Comparison of ENCODE assay signal across 9 cellular contexts in the genomic region with DNA sequence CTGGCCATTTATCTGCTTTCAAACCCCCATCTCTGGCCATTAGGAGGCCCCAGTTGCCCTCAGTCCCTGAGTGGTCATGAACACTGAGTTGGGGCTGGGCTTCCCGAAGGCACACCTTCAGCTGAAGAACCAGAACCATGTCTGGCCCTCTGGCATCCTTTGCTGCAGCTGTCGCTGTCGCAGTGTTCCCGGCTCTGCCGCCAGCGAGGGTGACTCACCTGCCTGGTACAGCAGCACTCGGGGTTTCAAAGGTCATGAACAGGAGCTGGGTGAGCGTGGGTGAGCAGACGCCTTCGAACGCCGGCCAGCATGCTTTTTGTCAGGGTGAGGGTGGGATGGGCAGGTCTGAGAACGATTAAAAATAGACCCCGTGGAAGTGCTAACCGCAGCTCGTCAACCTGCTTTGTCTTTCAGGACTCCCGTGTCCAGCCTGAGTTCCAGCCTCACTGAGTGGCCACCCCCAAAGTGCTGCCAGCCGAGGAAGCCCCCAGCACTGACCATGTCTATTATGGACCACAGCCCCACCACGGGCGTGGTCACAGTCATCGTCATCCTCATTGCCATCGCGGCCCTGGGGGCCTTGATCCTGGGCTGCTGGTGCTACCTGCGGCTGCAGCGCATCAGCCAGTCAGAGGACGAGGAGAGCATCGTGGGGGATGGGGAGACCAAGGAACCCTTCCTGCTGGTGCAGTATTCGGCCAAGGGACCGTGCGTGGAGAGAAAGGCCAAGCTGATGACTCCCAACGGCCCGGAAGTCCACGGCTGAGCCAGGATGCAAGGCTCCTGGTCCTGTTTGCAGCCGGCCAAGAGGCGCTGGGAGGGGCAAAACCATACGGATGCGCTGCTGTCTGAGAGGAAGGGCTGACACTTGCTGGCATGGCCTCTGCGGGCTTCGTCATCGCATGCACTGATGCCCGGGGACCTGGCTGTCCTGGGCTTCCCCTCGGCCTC. TPM values are rescaled to one million over a fixed set of nuclear protein-coding genes. Genes with fewer than 3 reads are reported as not detected.
DNase-seq lines count a peak whose midpoint lies in the region; ATAC-seq, FAIRE-seq and TF ChIP-seq lines count a peak whose summit lies in the region.
"Had no signal": no experiment of that assay in that cellular context is flagged by ENCODE, and none has a peak within 500 bp of the region (broad histone marks: within the 10 kb centered on the region; RNA-seq: fewer than 3 reads in every experiment).

No MANE protein-coding gene starts in this region.

- no peak for TF ChIP-seq POLR2A in A549 (IDR thresholded peaks at IDR 0.05; ENCODE audit: low read length)
- TF ChIP-seq POLR2A in HepG2 (IDR thresholded peaks at IDR 0.05; ENCODE audit: insufficient read depth in 1 of 2, low read depth in 2 of 2, low read length in 2 of 2), result peak; percentile 15 to 51; a peak in 1 of 4 replicates

- no peaks in the 10 kb centered on the region for H3K27me3 Mint-ChIP-seq in activated naive CD8-positive, alpha-beta T cell treated with anti-CD3 and anti-CD28 coated beads, Interleukin-2, amount 50 U/mL, for 24 hours
- H3K27me3 Mint-ChIP-seq in activated CD8-positive, alpha-beta memory T cell treated with anti-CD3 and anti-CD28 coated beads, Interleukin-2, amount 10 ng/mL, durations not matched to agents 7 days and 5 days, result no peaks in the 10 kb centered on the region

- peak in 1 of 2 experiments; percentile 14; a peak in 1 of 5 replicates for TF ChIP-seq RAD21 in A549 (conservative IDR thresholded peaks at IDR 0.05 in 1 of 2, IDR thresholded peaks at IDR 0.05 in 1 of 2)
- peak; percentile 68; the same call in 1 of the 2 replicates for TF ChIP-seq RAD21 in HepG2 (CRISPR knock-in tag; IDR thresholded peaks at IDR 0.05)

- POLR2A ChIA-PET in A549 (lab: Yijun Ruan, JAX) (no interaction called here), HepG2 (lab: Yijun Ruan, JAX) (interaction anchor here (0.9 to 1.7 kb wide), 5 partner anchors 13 to 122 kb away, joined by 3 to 11 read pairs (median 3); partner anchors contain the start of genes TXNDC11 and ZC3H7A)

- no TSS peak for BruUV-seq in HepG2 (replicated peaks; lab: Mats Ljungman, UMichigan)

- DNase-seq in A549 (ENCODE audit: low read depth in 1 of 2, low spot score in 1 of 2) (peak; percentile 50 to 64), H7 (peak; percentile 55), HepG2 (ENCODE audit: low spot score) (peak; percentile 88), RPMI8226 (no peak), coronary artery (ENCODE audit: low spot score) (no peak)
- no peak for DNase-seq in activated naive CD8-positive, alpha-beta T cell treated with anti-CD3 and anti-CD28 coated beads, Interleukin-2, amount 50 U/mL, for 24 hours
- DNase-seq in activated CD8-positive, alpha-beta memory T cell treated with anti-CD3 and anti-CD28 coated beads, Interleukin-2, amount 10 ng/mL, durations not matched to agents 7 days and 5 days, result no peak
- DNase-seq: NCI-H446 had no signal

- TF ChIP-seq EP300 in A549 (IDR thresholded peaks at IDR 0.05), result no peak
- TF ChIP-seq EP300 in HepG2 (IDR thresholded peaks at IDR 0.05; ENCODE audit: low read depth in 2 of 2, low read length in 2 of 2), result peak in 1 of 2 experiments; percentile 15; a peak in 1 of 4 replicates
- TF ChIP-seq EP300 in HepG2 (CRISPR knock-in tag; IDR thresholded peaks at IDR 0.05; ENCODE audit: borderline replicate concordance), result 0 out of 2 replicates have a peak, but pooled peaks have one; percentile 56

- WGBS in A549 (ENCODE audit: missing lambda C conversion rate), result 59% methylated on average over 37 of the region's 42 CpGs
- 68% methylated on average over 42 of the region's 42 CpGs for WGBS in HepG2 (ENCODE audit: low lambda C conversion rate)

- H3K4me1 ChIP-seq in A549 (peaks cover 58% of the 10 kb centered on the region), HepG2 (ENCODE audit: insufficient read depth, low read length) (peaks cover 36% of the 10 kb centered on the region)

- TF ChIP-seq CTCF in A549 (IDR thresholded peaks at IDR 0.05) (no peak), HepG2 (CRISPR knock-in tag; IDR thresholded peaks at IDR 0.05) (peak; percentile 57), coronary artery (IDR thresholded peaks at IDR 0.05) (no peak)

- H2AFZ ChIP-seq in HepG2 (ENCODE audit: low read length), result no peak overlapping the region

- H3K9ac ChIP-seq in HepG2 (ENCODE audit: insufficient read depth, low read depth, low read length), result no peak overlapping the region

- H3K9me3 ChIP-seq in A549 (no peaks in the 10 kb centered on the region), HepG2 (ENCODE audit: low read length) (no peaks in the 10 kb centered on the region)

- H4K20me1 ChIP-seq in HepG2 (ENCODE audit: insufficient read depth, low read length), result peaks cover 4% of the 10 kb centered on the region; the same call in 1 of the 2 replicates

- H3K4me3 ChIP-seq in A549 (no peak overlapping the region), H7 (ENCODE audit: insufficient read depth, low read depth, low read length) (no peak overlapping the region), HepG2 (replicated peaks in 1 of 3; ENCODE audit: insufficient read depth in 1 of 3, low read depth in 2 of 3, low read length in 3 of 3) (no peak overlapping the region), coronary artery (no peak overlapping the region)

- H3K9me3 Mint-ChIP-seq in activated naive CD8-positive, alpha-beta T cell treated with anti-CD3 and anti-CD28 coated beads, Interleukin-2, amount 50 U/mL, for 24 hours, result no peaks in the 10 kb centered on the region
- no peaks in the 10 kb centered on the region for H3K9me3 Mint-ChIP-seq in activated CD8-positive, alpha-beta memory T cell treated with anti-CD3 and anti-CD28 coated beads, Interleukin-2, amount 10 ng/mL, durations not matched to agents 7 days and 5 days (ENCODE audit: low read depth)

- CTCF ChIA-PET in A549 (lab: Yijun Ruan, JAX), result interaction anchor here (0.5 to 5.2 kb wide), 7 partner anchors 11 to 705 kb away, joined by 3 to 25 read pairs (median 6); partner anchors contain the start of gene ZC3H7A
- CTCF ChIA-PET in HepG2 (lab: Yijun Ruan, JAX; ENCODE audit: low intra/inter-chr PET ratio, low total read pairs), result no interaction called here
- CTCF ChIA-PET in activated CD8-positive, alpha-beta memory T cell treated with anti-CD3 and anti-CD28 coated beads, Interleukin-2, amount 10 ng/mL, durations not matched to agents 7 days and 5 days (lab: Charles Lee), result interaction anchor here (1.6 kb wide), 1 partner anchor 280 kb away, joined by 4 read pairs; no protein-coding TSS in a partner anchor

- peaks cover 17% of the 10 kb centered on the region for H3K36me3 ChIP-seq in H7 (replicated peaks; ENCODE audit: control insufficient read depth, insufficient read depth, low read length)
- peaks cover 28 to 45% of the 10 kb centered on the region in 2 experiments for H3K36me3 ChIP-seq in HepG2 (replicated peaks in 1 of 2; ENCODE audit: control insufficient read depth in 1 of 2, insufficient read depth in 2 of 2, low read length in 2 of 2)

- intact Hi-C loops in HepG2 (cut with micrococcal nuclease; ENCODE audit: unreplicated experiment), result no loop called here

- H3K27ac ChIP-seq in A549, result peak overlapping the region; percentile 68 to 79
- H3K27ac ChIP-seq in HepG2 (ENCODE audit: extremely low read length, insufficient read depth, low read length), result no peak overlapping the region
- no peak overlapping the region for H3K27ac ChIP-seq in coronary artery

- H3K4me2 ChIP-seq in A549 (peak overlapping the region; percentile 66), HepG2 (ENCODE audit: low read depth, low read length) (peak overlapping the region; percentile 42)

- no peaks in the 10 kb centered on the region for H3K79me2 ChIP-seq in HepG2 (ENCODE audit: insufficient read depth, low read length)

- FAIRE-seq in A549 (lab: Jason Lieb, UNC) (no peak), HepG2 (lab: Jason Lieb, UNC) (peak; percentile 97)

- no peak overlapping the region for H3K27ac Mint-ChIP-seq in activated naive CD8-positive, alpha-beta T cell treated with anti-CD3 and anti-CD28 coated beads, Interleukin-2, amount 50 U/mL, for 24 hours
- no peak overlapping the region for H3K27ac Mint-ChIP-seq in activated CD8-positive, alpha-beta memory T cell treated with anti-CD3 and anti-CD28 coated beads, Interleukin-2, amount 10 ng/mL, durations not matched to agents 7 days and 5 days

- peaks cover 71% of the 10 kb centered on the region for H3K4me1 Mint-ChIP-seq in activated naive CD8-positive, alpha-beta T cell treated with anti-CD3 and anti-CD28 coated beads, Interleukin-2, amount 50 U/mL, for 24 hours
- H3K4me1 Mint-ChIP-seq in activated CD8-positive, alpha-beta memory T cell treated with anti-CD3 and anti-CD28 coated beads, Interleukin-2, amount 10 ng/mL, durations not matched to agents 7 days and 5 days, result peaks cover 52% of the 10 kb centered on the region

- peak; percentile 46 to 64 for ATAC-seq in A549
- peak; percentile 29 for ATAC-seq in activated naive CD8-positive, alpha-beta T cell treated with anti-CD3 and anti-CD28 coated beads, Interleukin-2, amount 50 U/mL, for 24 hours
- ATAC-seq in HepG2, result peak; percentile 81
- ATAC-seq in HG03175 (IDR thresholded peaks at IDR 0.05; ENCODE audit: unreplicated experiment), result no peak
- ATAC-seq in activated CD8-positive, alpha-beta memory T cell treated with anti-CD3 and anti-CD28 coated beads, Interleukin-2, amount 10 ng/mL, durations not matched to agents 7 days and 5 days, result no peak

- H3K27me3 ChIP-seq in H7 (ENCODE audit: control insufficient read depth, insufficient read depth, low read length), result no peaks in the 10 kb centered on the region
- H3K27me3 ChIP-seq in HepG2 (ENCODE audit: control insufficient read depth in 1 of 2, insufficient read depth in 2 of 2, low read length in 2 of 2), result no peaks in the 10 kb centered on the region

- H3K36me3 Mint-ChIP-seq in activated naive CD8-positive, alpha-beta T cell treated with anti-CD3 and anti-CD28 coated beads, Interleukin-2, amount 50 U/mL, for 24 hours (ENCODE audit: low read depth), result peaks cover 12% of the 10 kb centered on the region
- peaks cover 23% of the 10 kb centered on the region for H3K36me3 Mint-ChIP-seq in activated CD8-positive, alpha-beta memory T cell treated with anti-CD3 and anti-CD28 coated beads, Interleukin-2, amount 10 ng/mL, durations not matched to agents 7 days and 5 days

- in situ Hi-C loops in HepG2 (cut with HindIII; ENCODE audit: extremely low pct_ligation_motif_present, low pct_unique_long_range_greater_than_20kb), result no loop called here

- no peak overlapping the region for H3K4me3 Mint-ChIP-seq in activated naive CD8-positive, alpha-beta T cell treated with anti-CD3 and anti-CD28 coated beads, Interleukin-2, amount 50 U/mL, for 24 hours
- no peak overlapping the region for H3K4me3 Mint-ChIP-seq in activated CD8-positive, alpha-beta memory T cell treated with anti-CD3 and anti-CD28 coated beads, Interleukin-2, amount 10 ng/mL, durations not matched to agents 7 days and 5 days

RNA-seq across cellular contexts. Expression of gene SNN, which starts 7.6 kb away (rescaled TPM):
- polyA plus RNA-seq in A549 (2011; rRNA removed) (6.3 and 6.7 TPM in 2 replicates), A549 (2017; fragmentation: RNase III; extraction: RNeasy Plus Mini Kit Qiagen cat#74134 plus additional on column Dnase treatment) (8.9 to 10.7 TPM (median 9.7 TPM) in 3 replicates), HepG2 (2011; rRNA removed) (5.2 and 5.6 TPM in 2 replicates)
- 5.9 and 8.5 TPM in 2 replicates for polyA plus RNA-seq in A549 (2012; cell fraction: cytosol; rRNA removed)
- polyA plus RNA-seq in A549 (2012; cell fraction: nucleus; rRNA removed), result 3.6 and 5.0 TPM in 2 replicates
- polyA minus RNA-seq in A549 (2011; rRNA and poly(A)+ RNA removed), result 4.3 and 4.4 TPM in 2 replicates
- total RNA-seq in H7 (2014; rRNA removed; shearing (Covaris generic)), result 34.1 and 34.9 TPM in 2 replicates
- 8.4 TPM in 2 replicates for total RNA-seq in HepG2 (2016; rRNA removed; fragmentation: Illumina TruSeq; extraction: Trizol)
- 7.1 and 8.0 TPM in 2 replicates for total RNA-seq in HepG2 (2016; cell fraction: cytosol; rRNA removed; fragmentation: Illumina TruSeq; extraction: Trizol; ENCODE audit: low read depth)
- total RNA-seq in HepG2 (2016; cell fraction: insoluble cytoplasmic fraction; rRNA removed; fragmentation: Illumina TruSeq; extraction: Trizol), result 6.0 and 8.2 TPM in 2 replicates
- 18.8 and 19.0 TPM in 2 replicates for total RNA-seq in HepG2 (2016; cell fraction: membrane; rRNA removed; fragmentation: Illumina TruSeq; extraction: Trizol)
- total RNA-seq in HepG2 (2016; cell fraction: nucleus; rRNA removed; fragmentation: Illumina TruSeq; extraction: Trizol), result 4.0 and 5.8 TPM in 2 replicates
- 4.6 and 5.0 TPM in 2 replicates for polyA plus RNA-seq in HepG2 (2011; cell fraction: cytosol; rRNA removed)
- 4.7 and 4.9 TPM in 2 replicates for polyA plus RNA-seq in HepG2 (2011; cell fraction: nucleus; rRNA removed)
- polyA plus RNA-seq in HepG2 (2012), result 3.0 and 3.4 TPM in 2 replicates
- 8.8 and 9.8 TPM in 2 replicates for polyA plus RNA-seq in HepG2 (2016; cell fraction: cytosol; fragmentation: Illumina TruSeq; extraction: Trizol; ENCODE audit: low read depth)
- polyA plus RNA-seq in HepG2 (2016; cell fraction: insoluble cytoplasmic fraction; fragmentation: Illumina TruSeq; extraction: Trizol; ENCODE audit: low read depth), result 8.1 and 9.3 TPM in 2 replicates
- 17.1 and 17.3 TPM in 2 replicates for polyA plus RNA-seq in HepG2 (2016; cell fraction: membrane; fragmentation: Illumina TruSeq; extraction: Trizol; ENCODE audit: low read depth)
- 7.7 and 8.0 TPM in 2 replicates for polyA plus RNA-seq in HepG2 (2016; cell fraction: nucleus; fragmentation: Illumina TruSeq; extraction: Trizol; ENCODE audit: insufficient read depth, low read depth)
- 2.2 and 3.6 TPM in 2 replicates for polyA minus RNA-seq in HepG2 (2011; rRNA and poly(A)+ RNA removed; ENCODE audit: low replicate concordance)
- polyA minus RNA-seq in HepG2 (2011; cell fraction: cytosol; rRNA and poly(A)+ RNA removed), result 1.6 and 1.9 TPM in 2 replicates
- 4.4 and 4.9 TPM in 2 replicates for polyA minus RNA-seq in HepG2 (2011; cell fraction: nucleus; rRNA and poly(A)+ RNA removed)
- total RNA-seq in activated CD8-positive, alpha-beta memory T cell treated with anti-CD3 and anti-CD28 coated beads, Interleukin-2, amount 10 ng/mL, durations not matched to agents 7 days and 5 days, result 1 to 10 TPM; 3.0 to 4.0 TPM

Comparison
In these comparisons a context has a peak if more than half of its experiments do, and no peak if none do; other contexts are left out.
1. ATAC-seq: peak in A549 (2 of 2), activated naive CD8-positive, alpha-beta T cell treated with anti-CD3 and anti-CD28 coated beads, Interleukin-2, amount 50 U/mL, for 24 hours (single experiment) and HepG2 (single experiment); none in HG03175 (single experiment) and activated CD8-positive, alpha-beta memory T cell treated with anti-CD3 and anti-CD28 coated beads, Interleukin-2, amount 10 ng/mL, durations not matched to agents 7 days and 5 days (single experiment).
2. DNase-seq: peak in A549 (2 of 2), H7 (single experiment) and HepG2 (single experiment); none in activated naive CD8-positive, alpha-beta T cell treated with anti-CD3 and anti-CD28 coated beads, Interleukin-2, amount 50 U/mL, for 24 hours (single experiment), RPMI8226 (single experiment), coronary artery (single experiment) and activated CD8-positive, alpha-beta memory T cell treated with anti-CD3 and anti-CD28 coated beads, Interleukin-2, amount 10 ng/mL, durations not matched to agents 7 days and 5 days (single experiment).
3. H3K27ac ChIP-seq: peak in A549 (2 of 2); none in HepG2 (single experiment) and coronary artery (0 of 2).
4. Of the 38 proteins assayed by ChIP-seq in both HepG2 and A549: peak only in HepG2: BCL3, BHLHE40, CTCF, EP300, HDAC2, JUN and 5 more; only in A549: none; in both: FOSL2 and MAX; in neither: 23; mixed calls (peak in some experiments, not most) for 2.